ENCODE assay signal across 19 cellular contexts in the genomic region with DNA sequence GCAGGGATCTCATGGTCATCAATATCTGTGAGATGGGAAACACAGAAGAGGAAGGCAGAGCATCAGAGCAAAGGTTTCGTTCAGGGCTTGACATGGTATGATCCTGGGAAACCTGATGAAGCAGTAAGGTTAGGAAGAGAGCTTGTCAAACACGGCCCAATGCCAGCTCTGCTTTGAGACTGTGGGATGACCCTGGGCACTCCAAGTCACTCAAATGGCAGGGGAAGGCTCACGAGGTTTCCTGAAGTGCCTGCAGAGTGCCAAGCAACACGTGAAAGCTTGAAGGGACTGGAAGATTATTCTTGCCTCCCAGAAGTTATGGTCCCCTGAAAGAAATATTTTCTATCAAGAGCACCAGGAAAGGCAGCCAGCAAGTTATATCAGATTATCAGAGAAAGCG. TPM values are rescaled to one million over a fixed set of nuclear protein-coding genes. Genes with fewer than 3 reads are reported as not detected.
DNase-seq lines count a peak whose midpoint lies in the region; ATAC-seq and TF ChIP-seq lines count a peak whose summit lies in the region.
"Had no signal": no experiment of that assay in that cellular context is flagged by ENCODE, and none has a peak within 500 bp of the region (broad histone marks: within the 10 kb centered on the region; RNA-seq: fewer than 3 reads in every experiment).

No MANE protein-coding gene starts in this region.

- no peak overlapping the region for H2BK15ac ChIP-seq in mesenchymal stem cell (ENCODE audit: low read depth, poor library complexity, severe bottlenecking)

- no peak overlapping the region for H3K4ac ChIP-seq in mesenchymal stem cell (ENCODE audit: low read depth in 1 of 2, low read length in 2 of 2)

- TF ChIP-seq CTCF in left ventricle myocardium inferior (IDR thresholded peaks at IDR 0.05; ENCODE audit: borderline replicate concordance) (no peak), brain (conservative IDR thresholded peaks at IDR 0.05) (no peak), upper lobe of right lung (IDR thresholded peaks at IDR 0.05) (no peak)
- no peak for TF ChIP-seq CTCF in CD8-positive, alpha-beta T cell (IDR thresholded peaks at IDR 0.05)

- H3K14ac ChIP-seq in mesenchymal stem cell (ENCODE audit: low read length in 2 of 2), result no peak overlapping the region

- CTCF ChIA-PET in CD8-positive, alpha-beta T cell (lab: Charles Lee), result interaction anchor here (2.4 kb wide), 1 partner anchor 10 kb away, joined by 10 read pairs; no protein-coding TSS in a partner anchor

- H3K4me2 ChIP-seq in mesenchymal stem cell (ENCODE audit: low read length, poor library complexity, severe bottlenecking), result no peak overlapping the region
- H3K4me2 ChIP-seq: GM23338 had no signal

- peaks cover 26% of the 10 kb centered on the region for H3K4me1 Mint-ChIP-seq in brain
- H3K4me1 Mint-ChIP-seq in CD8-positive, alpha-beta T cell (ENCODE audit: low read depth), result peaks cover 26% of the 10 kb centered on the region

- H3K36me3 ChIP-seq in left ventricle myocardium inferior, result peaks cover 78% of the 10 kb centered on the region
- H3K36me3 ChIP-seq in mesenchymal stem cell (ENCODE audit: control insufficient read depth in 1 of 2, insufficient read depth in 2 of 2, low read depth in 1 of 2, low read length in 2 of 2), result peaks cover 42 to 82% of the 10 kb centered on the region in 2 experiments
- peaks cover 59% of the 10 kb centered on the region for H3K36me3 ChIP-seq in upper lobe of right lung
- peaks cover 28% of the 10 kb centered on the region for H3K36me3 ChIP-seq in CD8-positive, alpha-beta T cell (ENCODE audit: insufficient read depth, low read length)
- H3K36me3 ChIP-seq: uterus had no signal

- no peak overlapping the region for H3K18ac ChIP-seq in mesenchymal stem cell (ENCODE audit: low read depth in 1 of 2, low read length in 2 of 2)

- no peak overlapping the region for H2BK12ac ChIP-seq in mesenchymal stem cell (ENCODE audit: low read length in 2 of 2)

- H3K4me1 ChIP-seq in left ventricle myocardium inferior (peaks cover 34% of the 10 kb centered on the region), mesenchymal stem cell (ENCODE audit: control insufficient read depth, insufficient read depth, low read depth, low read length) (peaks cover 20% of the 10 kb centered on the region), upper lobe of right lung (peaks cover 20% of the 10 kb centered on the region)
- H3K4me1 ChIP-seq in CD8-positive, alpha-beta T cell (ENCODE audit: insufficient read depth, low read length), result peaks cover 5% of the 10 kb centered on the region

- H3K79me1 ChIP-seq in mesenchymal stem cell (replicated peaks; ENCODE audit: low read length, poor library complexity, severe bottlenecking), result peaks cover 21% of the 10 kb centered on the region

- DNase-seq in left ventricle myocardium inferior (no peak), cardiac septum (ENCODE audit: low spot score) (no peak), mesenchymal stem cell (no peak), upper lobe of right lung (no peak), DMS153 treated with DMSO at 0.1 percent for 48 hours (lab: John Stamatoyannopoulos, UW; ENCODE audit: unreplicated experiment) (no peak)
- no peak for DNase-seq in CD8-positive, alpha-beta T cell
- DNase-seq: activated effector memory CD4-positive, alpha-beta T cell treated with Interleukin-2 at 50 U/mL for 16 hours; cerebellar nuclear complex; effector CD4-positive, alpha-beta T cell; left cardiac atrium; NCI-H187 treated with DMSO at 0.1 percent for 48 hours; NCI-H748 treated with DMSO at 0.1 percent for 48 hours; uterus had no signal

- H3K9me3 ChIP-seq in left ventricle myocardium inferior (replicated peaks) (no peaks in the 10 kb centered on the region), mesenchymal stem cell (ENCODE audit: control insufficient read depth, low read length) (no peaks in the 10 kb centered on the region), upper lobe of right lung (no peaks in the 10 kb centered on the region)
- H3K9me3 ChIP-seq in CD8-positive, alpha-beta T cell (ENCODE audit: low read length), result no peaks in the 10 kb centered on the region
- H3K9me3 ChIP-seq: uterus had no signal

- intact Hi-C loops in left ventricle myocardium inferior (cut with micrococcal nuclease) (no loop called here), cardiac septum (cut with DNase I) (no loop called here), upper lobe of right lung (cut with DNase I) (no loop called here)
- intact Hi-C loops in CD8-positive, alpha-beta T cell (cut with DNase I, micrococcal nuclease), result no loop called here

- H3K27ac Mint-ChIP-seq in brain, result peak overlapping the region in 3 of 5 experiments; percentile 32 to 78 (median 73)
- H3K27ac Mint-ChIP-seq in CD8-positive, alpha-beta T cell, result no peak overlapping the region
- H3K27ac Mint-ChIP-seq: GM23338 had no signal

- H3K27me3 ChIP-seq in left ventricle myocardium inferior (ENCODE audit: low read depth) (no peaks in the 10 kb centered on the region), mesenchymal stem cell (ENCODE audit: control insufficient read depth in 1 of 2, insufficient read depth in 1 of 2, low read length in 2 of 2) (no peaks in the 10 kb centered on the region), upper lobe of right lung (no peaks in the 10 kb centered on the region)
- no peaks in the 10 kb centered on the region for H3K27me3 ChIP-seq in CD8-positive, alpha-beta T cell (ENCODE audit: insufficient read depth, low read length)
- H3K27me3 ChIP-seq: uterus had no signal

- no peak overlapping the region for H4K91ac ChIP-seq in mesenchymal stem cell (ENCODE audit: low read length)

- ATAC-seq in upper lobe of right lung, result peak; percentile 63
- no peak for ATAC-seq in activated CD4-positive, CD25-positive, alpha-beta regulatory T cell treated with anti-CD3 and anti-CD28 coated beads, Interleukin-2, amount 50 U/mL, for 24 hours
- ATAC-seq in CD8-positive, alpha-beta T cell, result no peak
- ATAC-seq: GM23338 had no signal

- H2BK5ac ChIP-seq in mesenchymal stem cell (ENCODE audit: low read depth, low read length, poor library complexity, severe bottlenecking), result no peak overlapping the region

- H3K27me3 Mint-ChIP-seq in brain, result no peaks in the 10 kb centered on the region
- H3K27me3 Mint-ChIP-seq in CD8-positive, alpha-beta T cell (ENCODE audit: low read depth), result no peaks in the 10 kb centered on the region
- H3K27me3 Mint-ChIP-seq: activated CD4-positive, alpha-beta T cell treated with anti-CD3 and anti-CD28 coated beads, Interleukin-2, amount 10 ng/mL, durations not matched to agents 7 days and 5 days had no signal

- no peak overlapping the region for H2BK120ac ChIP-seq in mesenchymal stem cell (ENCODE audit: low read depth, low read length)

- H3K9me3 Mint-ChIP-seq in brain, result no peaks in the 10 kb centered on the region
- H3K9me3 Mint-ChIP-seq in CD8-positive, alpha-beta T cell, result no peaks in the 10 kb centered on the region
- H3K9me3 Mint-ChIP-seq: activated CD4-positive, alpha-beta T cell treated with anti-CD3 and anti-CD28 coated beads, Interleukin-2, amount 10 ng/mL, durations not matched to agents 7 days and 5 days; GM23338; neural crest cell had no signal

- H3K36me3 Mint-ChIP-seq in brain, result peaks cover 82% of the 10 kb centered on the region
- peaks cover 68% of the 10 kb centered on the region for H3K36me3 Mint-ChIP-seq in CD8-positive, alpha-beta T cell

- H2AFZ ChIP-seq in mesenchymal stem cell (ENCODE audit: low read depth, low read length), result no peak overlapping the region
- H2AFZ ChIP-seq: GM23338 had no signal

- H3K9ac ChIP-seq in mesenchymal stem cell (ENCODE audit: low read length), result peak overlapping the region; percentile 44

- POLR2A ChIA-PET in CD8-positive, alpha-beta T cell (lab: Charles Lee), result no interaction called here

- peak overlapping the region in 1 of 5 experiments; percentile 73 for H3K4me3 Mint-ChIP-seq in brain
- H3K4me3 Mint-ChIP-seq in CD8-positive, alpha-beta T cell, result no peak overlapping the region
- H3K4me3 Mint-ChIP-seq: activated CD4-positive, alpha-beta T cell treated with anti-CD3 and anti-CD28 coated beads, Interleukin-2, amount 10 ng/mL, durations not matched to agents 7 days and 5 days; GM23338; neural crest cell had no signal

- no peak overlapping the region for H3K23ac ChIP-seq in mesenchymal stem cell (ENCODE audit: low read length in 2 of 2)

- no peak overlapping the region for H4K8ac ChIP-seq in mesenchymal stem cell (ENCODE audit: low read length)

- peak overlapping the region; percentile 49 for H3K27ac ChIP-seq in left ventricle myocardium inferior (replicated peaks)
- H3K27ac ChIP-seq in mesenchymal stem cell (ENCODE audit: low read length, poor library complexity, severe bottlenecking), result peak overlapping the region; percentile 76
- H3K27ac ChIP-seq in upper lobe of right lung, result no peak overlapping the region
- no peak overlapping the region for H3K27ac ChIP-seq in CD8-positive, alpha-beta T cell (ENCODE audit: low read depth, low read length)
- H3K27ac ChIP-seq: C4-2B, uterus had no signal

- H3K4me3 ChIP-seq in left ventricle myocardium inferior (no peak overlapping the region), mesenchymal stem cell (ENCODE audit: insufficient read depth in 1 of 2, low read depth in 1 of 2, low read length in 2 of 2) (no peak overlapping the region), upper lobe of right lung (no peak overlapping the region)
- H3K4me3 ChIP-seq in CD8-positive, alpha-beta T cell (ENCODE audit: low read depth, low read length), result no peak overlapping the region
- H3K4me3 ChIP-seq: GM23338, uterus had no signal

- 91% methylated on average over 5 of the region's 5 CpGs for WGBS in mesenchymal stem cell

- peak overlapping the region; percentile 81 for H2AK5ac ChIP-seq in mesenchymal stem cell (ENCODE audit: low read length, severe bottlenecking)

RNA-seq across cellular contexts. Expression of a gene that starts 6.5 kb away (rescaled TPM):
- 61.2 TPM for total RNA-seq in left ventricle myocardium inferior
- 55.1 TPM for total RNA-seq in cardiac septum
- polyA plus RNA-seq in brain (ENCODE audit: insufficient read depth, low read depth, low replicate concordance), result 24.4 TPM
- 212 TPM for polyA plus RNA-seq in mesenchymal stem cell (2013, experiment 1 of 2)
- 217 TPM for polyA plus RNA-seq in mesenchymal stem cell (2013, experiment 2 of 2)
- 104 TPM for total RNA-seq in upper lobe of right lung
- 10 to 100 TPM; 35.5 to 40.3 TPM for total RNA-seq in CD8-positive, alpha-beta T cell

RNA-seq across cellular contexts. Expression of a gene that starts 31.9 kb away (rescaled TPM):
- total RNA-seq in left ventricle myocardium inferior, result 8.2 TPM
- total RNA-seq in cardiac septum, result 7.4 TPM
- 8.8 TPM for polyA plus RNA-seq in brain (ENCODE audit: insufficient read depth, low read depth, low replicate concordance)
- polyA plus RNA-seq in mesenchymal stem cell (2013, experiment 1 of 2), result 9.8 TPM
- polyA plus RNA-seq in mesenchymal stem cell (2013, experiment 2 of 2), result 9.3 TPM
- 45.5 TPM for total RNA-seq in upper lobe of right lung
- total RNA-seq in CD8-positive, alpha-beta T cell, result 10 to 100 TPM; 53.7 to 53.8 TPM

Comparison
In these comparisons a context has a peak if more than half of its experiments do, and no peak if none do; other contexts are left out.
1. H3K27ac ChIP-seq: peak in left ventricle myocardium inferior (single experiment) and mesenchymal stem cell (single experiment); none in upper lobe of right lung (single experiment) and CD8-positive, alpha-beta T cell (single experiment).